In the genomic region with DNA sequence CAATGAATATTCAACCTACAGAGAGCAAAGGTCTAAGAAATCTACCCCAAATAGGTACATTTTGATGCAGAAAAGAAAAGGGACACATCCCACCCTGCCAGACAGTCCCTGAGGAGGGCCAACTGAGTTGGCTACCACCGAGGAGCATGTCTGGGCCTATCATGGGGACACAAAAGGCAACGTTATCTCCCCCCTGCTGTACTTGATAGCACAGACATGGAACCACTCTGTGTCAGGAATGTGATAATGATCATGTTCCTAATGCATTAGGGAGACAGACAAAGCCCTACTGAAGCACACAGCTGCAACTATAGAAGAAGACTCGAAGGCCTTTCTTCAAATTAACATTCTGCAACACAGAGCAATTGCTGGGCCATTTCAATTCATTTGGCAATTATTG, we compare ENCODE assay signal across 18 cellular contexts.
DNase-seq lines count a peak whose midpoint lies in the region; ATAC-seq, FAIRE-seq and TF ChIP-seq lines count a peak whose summit lies in the region.
"Had no signal": no experiment of that assay in that cellular context is flagged by ENCODE, and none has a peak within 500 bp of the region (broad histone marks: within the 10 kb centered on the region; RNA-seq: fewer than 3 reads in every experiment).

No MANE protein-coding gene starts in this region.

- H3K4me1 Mint-ChIP-seq in GM23338: peaks cover 12% of the 10 kb centered on the region

- H2AK5ac ChIP-seq in mesendoderm (ENCODE audit: low read length): no peak overlapping the region

- FAIRE-seq in K562 (lab: Jason Lieb, UNC): peak; percentile 19
- FAIRE-seq: D721Med had no signal

- peak overlapping the region; percentile 72; the same call in 1 of the 2 replicates for H2AFZ ChIP-seq in GM23338
- no peak overlapping the region for H2AFZ ChIP-seq in K562 (ENCODE audit: low read depth, low read length)

- H2BK120ac ChIP-seq in mesendoderm (ENCODE audit: low read depth, low read length): peak overlapping the region; percentile 98

- H3K36me3 ChIP-seq in A673 (ENCODE audit: insufficient read depth, low read length, poor library complexity, severe bottlenecking): no peaks in the 10 kb centered on the region
- H3K36me3 ChIP-seq in GM23338 (ENCODE audit: insufficient read depth): no peaks in the 10 kb centered on the region
- H3K36me3 ChIP-seq in K562 (ENCODE audit: control insufficient read depth, insufficient read depth, low read length): no peaks in the 10 kb centered on the region
- no peaks in the 10 kb centered on the region for H3K36me3 ChIP-seq in mesendoderm (ENCODE audit: control insufficient read depth, insufficient read depth, low read length)
- H3K36me3 ChIP-seq: SJCRH30 had no signal

- no peak overlapping the region for H3K27ac Mint-ChIP-seq in GM23338
- H3K27ac Mint-ChIP-seq: CD4-positive, alpha-beta T cell had no signal

- no peak for TF ChIP-seq RAD21 in K562 (CRISPR knock-in tag; conservative IDR thresholded peaks at IDR 0.05 in 1 of 2, IDR thresholded peaks at IDR 0.05 in 1 of 2)

- H3K79me1 ChIP-seq in mesendoderm (ENCODE audit: low read length): no peaks in the 10 kb centered on the region

- CTCF ChIA-PET in A673 (lab: Charles Lee) (no interaction called here), K562 (lab: Yijun Ruan, JAX; ENCODE audit: low intra/inter-chr PET ratio) (no interaction called here)

- H3K9me1 ChIP-seq in K562 (ENCODE audit: control insufficient read depth, insufficient read depth, low read length): no peaks in the 10 kb centered on the region

- H3K23ac ChIP-seq in mesendoderm (ENCODE audit: low read length): no peak overlapping the region

- H3K4me2 ChIP-seq in GM23338 (no peak overlapping the region), K562 (ENCODE audit: insufficient read depth, low read length) (no peak overlapping the region), mesendoderm (ENCODE audit: low read length) (no peak overlapping the region)

- H3K9me3 ChIP-seq in A673 (ENCODE audit: low read depth, low read length, poor library complexity, severe bottlenecking) (no peaks in the 10 kb centered on the region), K562 (replicated peaks; ENCODE audit: control insufficient read depth, insufficient read depth, low read depth, low read length) (no peaks in the 10 kb centered on the region)
- H3K9me3 ChIP-seq: SJCRH30 had no signal

- no peaks in the 10 kb centered on the region for H3K36me3 Mint-ChIP-seq in GM23338 (ENCODE audit: low read depth)

- H4K20me1 ChIP-seq in GM23338 (replicated peaks; ENCODE audit: insufficient read depth) (no peaks in the 10 kb centered on the region), K562 (replicated peaks; ENCODE audit: control insufficient read depth, insufficient read depth, low read length) (no peaks in the 10 kb centered on the region; the same call in 1 of the 2 replicates)

- no peak overlapping the region for H4K5ac ChIP-seq in mesendoderm (ENCODE audit: low read length)

- H3K27ac ChIP-seq in A673 (ENCODE audit: low read depth, low read length, poor library complexity, severe bottlenecking) (no peak overlapping the region), GM23338 (ENCODE audit: low read depth) (no peak overlapping the region), K562 (ENCODE audit: extremely low read depth, low read depth, low read length) (no peak overlapping the region), mesendoderm (ENCODE audit: low read depth, low read length) (peak overlapping the region; percentile 71)
- H3K27ac ChIP-seq: SJCRH30 had no signal

- 0 out of 2 replicates have a peak, but pooled peaks have one; percentile 5 for TF ChIP-seq EP300 in K562 (IDR thresholded peaks at IDR 0.05; ENCODE audit: low read length)

- H3K4ac ChIP-seq in mesendoderm (ENCODE audit: low read depth, low read length): no peak overlapping the region

- H3K4me3 ChIP-seq in A673 (ENCODE audit: low read depth, low read length, poor library complexity, severe bottlenecking): no peak overlapping the region
- no peak overlapping the region for H3K4me3 ChIP-seq in GM23338
- no peak overlapping the region for H3K4me3 ChIP-seq in K562
- H3K4me3 ChIP-seq in mesendoderm (ENCODE audit: low read length): no peak overlapping the region
- H3K4me3 ChIP-seq: SJCRH30 had no signal

- H4K8ac ChIP-seq in mesendoderm (ENCODE audit: low read depth, low read length): no peak overlapping the region

- BruUV-seq in A673 (replicated peaks; lab: Mats Ljungman, UMichigan): no TSS peak
- BruUV-seq in K562 (replicated peaks; lab: Mats Ljungman, UMichigan): no TSS peak

- peak overlapping the region; percentile 80 for H3K56ac ChIP-seq in mesendoderm (ENCODE audit: low read length)

- H3K9me3 Mint-ChIP-seq in GM23338: no peaks in the 10 kb centered on the region

- H3K4me1 ChIP-seq in A673 (ENCODE audit: insufficient read depth, low read length, poor library complexity, severe bottlenecking) (peaks cover 19% of the 10 kb centered on the region), GM23338 (ENCODE audit: insufficient read depth) (no peaks in the 10 kb centered on the region), K562 (replicated peaks in 1 of 2; ENCODE audit: control insufficient read depth in 2 of 2, insufficient read depth in 2 of 2, low read length in 2 of 2) (peaks cover 0 to 2% of the 10 kb centered on the region in 2 experiments; a peak in 2 of 5 replicates), mesendoderm (ENCODE audit: control insufficient read depth, low read depth, low read length) (peaks cover 25% of the 10 kb centered on the region)
- H3K4me1 ChIP-seq: SJCRH30 had no signal

- no peak overlapping the region for H2BK15ac ChIP-seq in mesendoderm (replicated peaks; ENCODE audit: low read depth)

- TF ChIP-seq POLR2A in K562 (conservative IDR thresholded peaks at IDR 0.05): no peak

- no peaks in the 10 kb centered on the region for H3K27me3 ChIP-seq in A673 (replicated peaks; ENCODE audit: insufficient read depth, low read depth, low read length, poor library complexity)
- no peaks in the 10 kb centered on the region for H3K27me3 ChIP-seq in GM23338 (ENCODE audit: insufficient read depth)
- peaks cover 4 to 17% of the 10 kb centered on the region in 2 experiments; a peak in 3 of 5 replicates for H3K27me3 ChIP-seq in K562 (ENCODE audit: control insufficient read depth in 2 of 2, insufficient read depth in 2 of 2, low read length in 2 of 2)
- no peaks in the 10 kb centered on the region for H3K27me3 ChIP-seq in mesendoderm (ENCODE audit: insufficient read depth, low read length, poor library complexity)
- H3K27me3 ChIP-seq: SJCRH30 had no signal

- no peaks in the 10 kb centered on the region for H3F3A ChIP-seq in GM23338 (replicated peaks; ENCODE audit: low read depth)

- POLR2A ChIA-PET in A673 (lab: Charles Lee; ENCODE audit: low non-redundant PET) (no interaction called here), K562 (lab: Yijun Ruan, JAX) (no interaction called here)

- H3K9ac ChIP-seq in K562 (ENCODE audit: insufficient read depth in 1 of 2, low read depth in 2 of 2, low read length in 2 of 2) (no peak overlapping the region), mesendoderm (ENCODE audit: low read length) (no peak overlapping the region)

- in situ Hi-C loops in K562 (cut with MboI): no loop called here

- no peaks in the 10 kb centered on the region for H3K79me2 ChIP-seq in GM23338 (replicated peaks; ENCODE audit: insufficient read depth)
- no peaks in the 10 kb centered on the region for H3K79me2 ChIP-seq in K562 (ENCODE audit: control insufficient read depth, insufficient read depth, low read length)
- H3K79me2 ChIP-seq in mesendoderm (ENCODE audit: control insufficient read depth, insufficient read depth, low read length): no peaks in the 10 kb centered on the region

- intact Hi-C loops in A673 (cut with micrococcal nuclease; ENCODE audit: unreplicated experiment) (no loop called here), K562 (cut with micrococcal nuclease) (no loop called here)

- peaks cover 3% of the 10 kb centered on the region for H3K27me3 Mint-ChIP-seq in GM23338 (ENCODE audit: insufficient read depth, low read depth, poor library complexity)
- H3K27me3 Mint-ChIP-seq: CD4-positive, alpha-beta T cell had no signal

- ATAC-seq in GM23338 (peak; percentile 64; the same call in 2 of the 3 replicates), K562 (no peak), HG02938 (IDR thresholded peaks at IDR 0.05; ENCODE audit: unreplicated experiment) (no peak)

- 0% methylated on average over 1 of the region's 3 CpGs for WGBS in K562 (ENCODE audit: insufficient coverage, low coverage, missing lambda C conversion rate)
- WGBS in mesendoderm (ENCODE audit: extremely low coverage, insufficient coverage, low lambda C conversion rate): no CpG with 5 or more reads among the region's 3 CpGs

- H3K9me2 ChIP-seq in GM23338 (ENCODE audit: insufficient read depth): 0 out of 2 replicates have a peak, but pooled peaks cover 17% of the 10 kb centered on the region

- H3K4me3 Mint-ChIP-seq in GM23338: no peak overlapping the region
- H3K4me3 Mint-ChIP-seq: CD4-positive, alpha-beta T cell had no signal

- H2BK5ac ChIP-seq in mesendoderm (ENCODE audit: low read length): peak overlapping the region; percentile 99

- H3K18ac ChIP-seq in mesendoderm (ENCODE audit: low read length): peak overlapping the region; percentile 53

- DNase-seq in A673 (ENCODE audit: low spot score) (peak; percentile 78), GM23338 (ENCODE audit: low spot score) (no peak), K562 (ENCODE audit: extremely low read depth in 1 of 4, low spot score in 3 of 4) (peak in 1 of 4 experiments; percentile 25), mesendoderm (peak; percentile 97), HCEC 1CT (no peak), NOMO-1 (lab: John Stamatoyannopoulos, UW; ENCODE audit: unreplicated experiment in 2 of 2) (no peak), NCI-H748 treated with DMSO at 0.1 percent for 48 hours (lab: John Stamatoyannopoulos, UW) (no peak)
- DNase-seq: ACHN; CD4-positive, alpha-beta T cell; DND-41; GF-D8; GOT3; Karpas-422; NCI-H1436; NCI-H2107; SJCRH30 had no signal

- TF ChIP-seq CTCF in A673 (conservative IDR thresholded peaks at IDR 0.05; ENCODE audit: low read depth, low read length) (no peak), GM23338 (conservative IDR thresholded peaks at IDR 0.05; ENCODE audit: low read depth in 2 of 2) (no peak), K562 (IDR thresholded peaks at IDR 0.05 in 2 of 3, conservative IDR thresholded peaks at IDR 0.05 in 1 of 3; ENCODE audit: insufficient read depth in 2 of 3, low read depth in 1 of 3, low read length in 3 of 3) (no peak)

TF ChIP-seq in GM23338, 12 proteins besides CTCF, POLR2A, EP300 and RAD21 (continues in another document):
- TF ChIP-seq CREB1 (CRISPR knock-in tag; IDR thresholded peaks at IDR 0.05; ENCODE audit: low read depth): no peak
- no peak for TF ChIP-seq ZNF114 (CRISPR knock-in tag; IDR thresholded peaks at IDR 0.05)

TF ChIP-seq in K562, 482 proteins besides CTCF, POLR2A, EP300 and RAD21 (continues in another document):
- no peak for TF ChIP-seq CSDE1 (IDR thresholded peaks at IDR 0.05)
- TF ChIP-seq TCF3 (CRISPR knock-in tag; IDR thresholded peaks at IDR 0.05): peak; percentile 35; the same call in 1 of the 2 replicates
- no peak for TF ChIP-seq CHD1 (IDR thresholded peaks at IDR 0.05; ENCODE audit: low read length)

Comparison
In these comparisons a context has a peak if more than half of its experiments do, and no peak if none do; other contexts are left out.
1. DNase-seq: peak in A673 (single experiment) and mesendoderm (single experiment); none in GM23338 (single experiment), HCEC 1CT (single experiment), NOMO-1 (0 of 2) and NCI-H748 treated with DMSO at 0.1 percent for 48 hours (single experiment).